In the genomic region with DNA sequence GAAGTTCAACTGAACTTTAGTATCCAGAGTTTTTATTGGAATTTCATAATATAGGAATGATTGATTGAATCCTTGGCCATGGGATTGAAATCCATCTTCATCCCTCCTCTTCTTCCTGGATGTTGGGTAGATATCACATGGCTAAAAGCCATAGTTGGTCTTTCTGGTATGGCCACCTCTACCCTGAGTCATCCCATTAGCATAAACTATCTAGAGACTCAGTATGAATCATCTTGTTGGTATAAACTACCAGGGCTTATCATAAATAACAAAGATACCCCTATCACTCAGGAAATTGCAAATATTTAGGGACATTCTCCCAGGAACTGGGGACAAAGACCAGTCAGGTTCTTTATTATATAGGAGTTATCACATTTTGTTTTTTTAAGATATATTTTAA, we compare ENCODE assay signal across 22 cellular contexts. TPM values are rescaled to one million over a fixed set of nuclear protein-coding genes. Genes with fewer than 3 reads are reported as not detected.
DNase-seq lines count a peak whose midpoint lies in the region; ATAC-seq and TF ChIP-seq lines count a peak whose summit lies in the region.
"Had no signal": no experiment of that assay in that cellular context is flagged by ENCODE, and none has a peak within 500 bp of the region (broad histone marks: within the 10 kb centered on the region; RNA-seq: fewer than 3 reads in every experiment).

No MANE protein-coding gene starts in this region.

- H4K12ac ChIP-seq in trophoblast cell (ENCODE audit: low read depth, low read length), result no peak overlapping the region

- H3K56ac ChIP-seq in IMR-90 (ENCODE audit: extremely low read depth, insufficient read depth, low read length), result no peak overlapping the region

- H3K9me1 ChIP-seq in IMR-90 (ENCODE audit: insufficient read depth, low read length), result no peaks in the 10 kb centered on the region

- H3K27ac ChIP-seq in IMR-90 (ENCODE audit: insufficient read depth, low read length) (no peak overlapping the region), trophoblast cell (ENCODE audit: low read depth, low read length) (no peak overlapping the region), testis (no peak overlapping the region)
- H3K27ac ChIP-seq: BLaER1 had no signal

- BruUV-seq in IMR-90 (replicated peaks; lab: Mats Ljungman, UMichigan), result no TSS peak

- H3K79me1 ChIP-seq in IMR-90 (ENCODE audit: low read depth in 1 of 2, low read length in 2 of 2), result no peaks in the 10 kb centered on the region
- no peaks in the 10 kb centered on the region for H3K79me1 ChIP-seq in trophoblast cell (ENCODE audit: low read length)

- in situ Hi-C loops in Caki2 (cut with HindIII; ENCODE audit: low pct_unique_long_range_greater_than_20kb, low sequenced_read_pairs) (no loop called here), IMR-90 (cut with MboI; ENCODE audit: low sequenced_read_pairs) (no loop called here)

- H4K20me1 ChIP-seq in IMR-90 (ENCODE audit: insufficient read depth, low read length), result no peaks in the 10 kb centered on the region
- H4K20me1 ChIP-seq: BLaER1 had no signal

- H3K9ac ChIP-seq in IMR-90 (ENCODE audit: low read depth, low read length) (no peak overlapping the region), trophoblast cell (ENCODE audit: low read length) (no peak overlapping the region)
- H3K9ac ChIP-seq: BLaER1 had no signal

- POLR2A ChIA-PET in IMR-90 (lab: Charles Lee; ENCODE audit: unreplicated experiment), result no interaction called here

- CTCF ChIA-PET in IMR-90 (lab: Yijun Ruan, JAX), result interaction anchor here (1.7 kb wide), 1 partner anchor 12 kb away, joined by 4 read pairs; no protein-coding TSS in a partner anchor

- no peak overlapping the region for H2AK9ac ChIP-seq in IMR-90 (replicated peaks; ENCODE audit: low read depth, low read length, poor library complexity)

- no peaks in the 10 kb centered on the region for H3K4me1 ChIP-seq in IMR-90 (ENCODE audit: control insufficient read depth, insufficient read depth, low read length)
- H3K4me1 ChIP-seq in trophoblast cell (ENCODE audit: control insufficient read depth in 1 of 2, insufficient read depth in 2 of 2, low read length in 2 of 2), result peaks cover 0 to 1% of the 10 kb centered on the region in 2 experiments
- H3K4me1 ChIP-seq in testis, result no peaks in the 10 kb centered on the region
- H3K4me1 ChIP-seq: BLaER1 had no signal

- H4K91ac ChIP-seq in IMR-90 (ENCODE audit: insufficient read depth, low read depth, low read length), result no peak overlapping the region
- no peak overlapping the region for H4K91ac ChIP-seq in trophoblast cell (ENCODE audit: low read depth, low read length)

- no peak overlapping the region for H2AK5ac ChIP-seq in IMR-90 (ENCODE audit: low read depth, low read length)
- no peak overlapping the region for H2AK5ac ChIP-seq in trophoblast cell (ENCODE audit: low read length)

- H4K8ac ChIP-seq in IMR-90 (ENCODE audit: low read depth in 2 of 2, low read length in 2 of 2), result no peak overlapping the region
- no peak overlapping the region for H4K8ac ChIP-seq in trophoblast cell (ENCODE audit: low read depth, low read length)

- H3K79me2 ChIP-seq in trophoblast cell (ENCODE audit: control insufficient read depth, insufficient read depth, low read length, poor library complexity), result no peaks in the 10 kb centered on the region

- H3K9me3 ChIP-seq in IMR-90 (ENCODE audit: control insufficient read depth, insufficient read depth, low read length), result peaks cover 2% of the 10 kb centered on the region; the same call in 1 of the 2 replicates
- peaks cover 3% of the 10 kb centered on the region for H3K9me3 ChIP-seq in trophoblast cell (ENCODE audit: insufficient read depth, low read depth, low read length)
- H3K9me3 ChIP-seq in testis, result no peaks in the 10 kb centered on the region

- H3K4me2 ChIP-seq in IMR-90 (ENCODE audit: low read depth, low read length), result no peak overlapping the region
- H3K4me2 ChIP-seq in trophoblast cell (ENCODE audit: low read length), result no peak overlapping the region
- H3K4me2 ChIP-seq: BLaER1 had no signal

- H2BK15ac ChIP-seq in IMR-90 (ENCODE audit: low read depth, low read length), result no peak overlapping the region

- 0 out of 2 replicates have a peak overlapping the region, but pooled peaks have one; percentile 52 for H2BK20ac ChIP-seq in IMR-90 (ENCODE audit: low read depth, low read length)

- no peak for TF ChIP-seq RAD21 in IMR-90 (IDR thresholded peaks at IDR 0.05; ENCODE audit: low read length)

- H3K4ac ChIP-seq in IMR-90 (ENCODE audit: low read depth, low read length) (no peak overlapping the region), trophoblast cell (ENCODE audit: low read depth, low read length) (no peak overlapping the region)

- ATAC-seq in IMR-90 (ENCODE audit: low read depth), result peak; percentile 63
- ATAC-seq in GM19452 (IDR thresholded peaks at IDR 0.05; ENCODE audit: unreplicated experiment), result no peak
- ATAC-seq: SK-N-SH treated with all-trans-retinoic acid at 6 μM for 48 hours had no signal

- TF ChIP-seq CTCF in IMR-90 (conservative IDR thresholded peaks at IDR 0.05; ENCODE audit: low read depth, low read length) (no peak), epithelial cell of esophagus (IDR thresholded peaks at IDR 0.05; ENCODE audit: insufficient read depth, low read depth, low read length, missing control alignments) (no peak), testis (IDR thresholded peaks at IDR 0.05) (no peak)

- H3K23ac ChIP-seq in IMR-90 (ENCODE audit: low read depth, low read length) (no peak overlapping the region), trophoblast cell (ENCODE audit: low read length) (no peak overlapping the region)

- dilution Hi-C loops in IMR-90 (cut with HindIII; ENCODE audit: low sequenced_read_pairs, unreplicated experiment), result no loop called here

- no peaks in the 10 kb centered on the region for H3K27me3 ChIP-seq in IMR-90 (ENCODE audit: control insufficient read depth, insufficient read depth, low read length)
- no peaks in the 10 kb centered on the region for H3K27me3 ChIP-seq in trophoblast cell (ENCODE audit: insufficient read depth, low read length)
- no peaks in the 10 kb centered on the region for H3K27me3 ChIP-seq in testis
- H3K27me3 ChIP-seq: BLaER1 had no signal

- peak overlapping the region; percentile 33 for H2BK5ac ChIP-seq in IMR-90 (ENCODE audit: low read depth, low read length, poor library complexity, severe bottlenecking)
- no peak overlapping the region for H2BK5ac ChIP-seq in trophoblast cell (ENCODE audit: low read depth, low read length, poor library complexity)

- TF ChIP-seq POLR2A in IMR-90 (IDR thresholded peaks at IDR 0.05; ENCODE audit: low read depth, low read length) (no peak), testis (IDR thresholded peaks at IDR 0.05) (no peak)

- no peak overlapping the region for H4K5ac ChIP-seq in IMR-90 (ENCODE audit: low read depth, low read length)

- H3K4me3 ChIP-seq in IMR-90 (ENCODE audit: insufficient read depth, low read depth, low read length), result no peak overlapping the region
- no peak overlapping the region for H3K4me3 ChIP-seq in epithelial cell of esophagus (ENCODE audit: low read length)
- H3K4me3 ChIP-seq in trophoblast cell (ENCODE audit: low read depth, low read length), result no peak overlapping the region
- no peak overlapping the region for H3K4me3 ChIP-seq in testis
- H3K4me3 ChIP-seq: BLaER1 had no signal

- H2BK120ac ChIP-seq in IMR-90 (ENCODE audit: low read depth, low read length) (peak overlapping the region; percentile 90; the same call in 1 of the 2 replicates), trophoblast cell (ENCODE audit: insufficient read depth, low read length, poor library complexity) (no peak overlapping the region)

- H2AFZ ChIP-seq in IMR-90 (replicated peaks; ENCODE audit: low read length, poor library complexity), result no peak overlapping the region
- no peak overlapping the region for H2AFZ ChIP-seq in trophoblast cell (ENCODE audit: insufficient read depth, low read length, poor library complexity)

- intact Hi-C loops in IMR-90 (cut with micrococcal nuclease) (no loop called here), testis (cut with DNase I; ENCODE audit: low total_unique reads) (no loop called here)

- H3K14ac ChIP-seq in IMR-90 (replicated peaks; ENCODE audit: low read depth, low read length), result no peak overlapping the region
- no peak overlapping the region for H3K14ac ChIP-seq in trophoblast cell (ENCODE audit: low read length)

- no peak overlapping the region for H2BK12ac ChIP-seq in trophoblast cell (ENCODE audit: low read length)

- H3K18ac ChIP-seq in IMR-90 (ENCODE audit: low read depth, low read length) (no peak overlapping the region), trophoblast cell (ENCODE audit: low read length) (no peak overlapping the region)

- DNase-seq in Caki2 (ENCODE audit: low read depth) (peak; percentile 26), IMR-90 (peak; percentile 17), epithelial cell of esophagus (ENCODE audit: low read depth) (peak; percentile 68), trophoblast cell (peak; percentile 25 to 64), NCI-H146 treated with DMSO at 0.1 percent for 48 hours (lab: John Stamatoyannopoulos, UW; ENCODE audit: unreplicated experiment) (no peak), testis (no peak)
- DNase-seq: CD4-positive, alpha-beta memory T cell; DND-41; GDM1; H9; KBM-7; NCI-H1105 treated with DMSO at 0.1 percent for 48 hours; NCI-H187; NCI-H226; NCI-H524; NCI-H82; RPMI8226; SIG-M5 had no signal

- no peaks in the 10 kb centered on the region for H3K36me3 ChIP-seq in IMR-90 (ENCODE audit: control insufficient read depth, insufficient read depth, low read length)
- no peaks in the 10 kb centered on the region for H3K36me3 ChIP-seq in trophoblast cell (ENCODE audit: control insufficient read depth in 1 of 2, insufficient read depth in 2 of 2, low read length in 2 of 2)
- no peaks in the 10 kb centered on the region for H3K36me3 ChIP-seq in testis (ENCODE audit: low read depth, missing control alignments)
- H3K36me3 ChIP-seq: BLaER1 had no signal

TF ChIP-seq in IMR-90, 13 proteins besides CTCF, POLR2A, EP300 and RAD21:
- TF ChIP-seq BHLHE40 (IDR thresholded peaks at IDR 0.05; ENCODE audit: low read depth, low read length) (no peak), SMC3 (IDR thresholded peaks at IDR 0.05; ENCODE audit: low read depth, low read length) (no peak), NFE2L2 (IDR thresholded peaks at IDR 0.05; ENCODE audit: low read depth, low read length) (no peak), CHD1 (IDR thresholded peaks at IDR 0.05; ENCODE audit: low read depth, low read length) (no peak), CEBPB (IDR thresholded peaks at IDR 0.05; ENCODE audit: low read depth, low read length) (no peak), MXI1 (IDR thresholded peaks at IDR 0.05; ENCODE audit: borderline replicate concordance, low read depth, low read length) (no peak), MAZ (IDR thresholded peaks at IDR 0.05; ENCODE audit: borderline replicate concordance, low read depth, low read length) (no peak)

RNA-seq across cellular contexts. Expression of a gene that starts 21.2 kb away (rescaled TPM):
- total RNA-seq in Caki2 (2014; rRNA removed; shearing (Covaris generic); ENCODE audit: low replicate concordance), result not detected in 2 replicates
- not detected in 2 replicates for total RNA-seq in IMR-90 (2012; rRNA removed)
- polyA plus RNA-seq in IMR-90 (2012; rRNA removed), result not detected in 2 replicates
- polyA plus RNA-seq in IMR-90 (2012; cell fraction: cytosol; rRNA removed), result not detected in 2 replicates
- not detected in 2 replicates for polyA plus RNA-seq in IMR-90 (2012; cell fraction: nucleus; rRNA removed; ENCODE audit: low replicate concordance)
- polyA plus RNA-seq in trophoblast cell (2013), result not detected in 2 replicates
- total RNA-seq in testis, result not detected
- polyA plus RNA-seq in testis (ENCODE audit: insufficient read depth, low read depth, low replicate concordance), result not detected
- total RNA-seq: A673; CD4-positive, alpha-beta memory T cell; H9 had no signal
- polyA plus RNA-seq: CD4-positive, alpha-beta memory T cell had no signal

Comparison
In these comparisons a context has a peak if more than half of its experiments do, and no peak if none do; other contexts are left out.
1. DNase-seq: peak in Caki2 (single experiment), IMR-90 (single experiment), epithelial cell of esophagus (single experiment) and trophoblast cell (2 of 2); none in NCI-H146 treated with DMSO at 0.1 percent for 48 hours (single experiment) and testis (single experiment).